In the genomic region with DNA sequence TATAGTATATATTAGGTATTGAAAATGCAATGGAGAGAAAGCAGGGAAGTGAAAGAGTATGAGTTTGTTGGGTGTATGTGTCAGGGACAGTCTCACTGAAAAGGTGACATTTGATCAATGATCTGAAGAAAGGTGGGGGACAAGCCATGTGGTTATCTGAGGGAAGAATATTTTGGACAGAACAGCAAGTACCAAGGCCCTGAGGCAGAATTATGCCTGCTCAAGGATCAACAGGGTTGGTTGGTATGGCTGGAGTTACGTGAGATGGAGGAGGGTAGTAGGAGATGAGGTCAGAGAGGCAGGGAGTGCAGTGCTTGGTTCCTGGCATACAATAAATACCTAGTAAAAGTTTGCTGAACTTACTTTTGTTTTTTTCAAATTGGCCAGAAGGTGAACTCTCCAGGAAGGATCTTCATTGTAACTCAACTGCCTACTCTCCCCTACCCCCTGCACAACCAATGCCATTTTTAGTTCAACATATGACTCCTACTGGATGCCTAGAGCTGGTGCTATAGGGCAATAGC, we compare ENCODE assay signal across 18 cellular contexts. TPM values are rescaled to one million over a fixed set of nuclear protein-coding genes. Genes with fewer than 3 reads are reported as not detected.
DNase-seq lines count a peak whose midpoint lies in the region; ATAC-seq and TF ChIP-seq lines count a peak whose summit lies in the region.
"Had no signal": no experiment of that assay in that cellular context is flagged by ENCODE, and none has a peak within 500 bp of the region (broad histone marks: within the 10 kb centered on the region; RNA-seq: fewer than 3 reads in every experiment).

No MANE protein-coding gene starts in this region.

- no peaks in the 10 kb centered on the region for H3K27me3 Mint-ChIP-seq in activated T-helper 2 cell treated with anti-CD3 and anti-CD28 coated beads, Interferon-gamma antibody, Interleukin-2, Interleukin-4, amounts not matched to agents 10 μg/mL and 5 μg/mL and 100 μg/mL, durations not matched to agents 14 hours and 24 hours and 36 hours (ENCODE audit: low read depth)
- H3K27me3 Mint-ChIP-seq in nephron (ENCODE audit: low read depth), result peaks cover 3% of the 10 kb centered on the region
- H3K27me3 Mint-ChIP-seq: activated CD4-positive, alpha-beta memory T cell treated with anti-CD3 and anti-CD28 coated beads for 36 hours had no signal

- no peaks in the 10 kb centered on the region for H3K9me3 ChIP-seq in BLaER1 treated with 17β-estradiol and CSF1 and Interleukin-3, amounts not matched to agents 10 nM and 100 nM (replicated peaks in 1 of 11)

- no peak for ATAC-seq in GM21529 (IDR thresholded peaks at IDR 0.05; ENCODE audit: unreplicated experiment)

- TF ChIP-seq POLR2A in erythroblast (IDR thresholded peaks at IDR 0.05; ENCODE audit: low read length), result no peak

- peak overlapping the region in 7 of 10 experiments; percentile 72 to 93 (median 83); a peak in 10 of 20 replicates for H3K4me3 ChIP-seq in BLaER1 treated with 17β-estradiol and CSF1 and Interleukin-3, amounts not matched to agents 10 nM and 100 nM
- H3K4me3 ChIP-seq in HL-60 (replicated peaks; ENCODE audit: insufficient read depth, low read length), result peak overlapping the region; percentile 95; the same call in 1 of the 2 replicates

- H3K9ac ChIP-seq in BLaER1 treated with 17β-estradiol and CSF1 and Interleukin-3, amounts not matched to agents 10 nM and 100 nM, result peak overlapping the region in 5 of 11 experiments; percentile 79 to 98 (median 93); a peak in 6 of 22 replicates

- peaks cover 10 to 36% (median 20%) of the 10 kb centered on the region in 11 experiments; a peak in 20 of 22 replicates for H3K36me3 ChIP-seq in BLaER1 treated with 17β-estradiol and CSF1 and Interleukin-3, amounts not matched to agents 10 nM and 100 nM

- H3K4me3 Mint-ChIP-seq in activated T-helper 2 cell treated with anti-CD3 and anti-CD28 coated beads, Interferon-gamma antibody, Interleukin-2, Interleukin-4, amounts not matched to agents 10 μg/mL and 5 μg/mL and 100 μg/mL, durations not matched to agents 14 hours and 24 hours and 36 hours (ENCODE audit: low read depth), result peak overlapping the region; percentile 6
- peak overlapping the region; percentile 76 to 90 (median 79) for H3K4me3 Mint-ChIP-seq in nephron

- peaks cover 0 to 23% (median 13%) of the 10 kb centered on the region in 11 experiments; a peak in 17 of 22 replicates for H4K20me1 ChIP-seq in BLaER1 treated with 17β-estradiol and CSF1 and Interleukin-3, amounts not matched to agents 10 nM and 100 nM

- peaks cover 24% of the 10 kb centered on the region for H3K36me3 Mint-ChIP-seq in activated T-helper 2 cell treated with anti-CD3 and anti-CD28 coated beads, Interferon-gamma antibody, Interleukin-2, Interleukin-4, amounts not matched to agents 10 μg/mL and 5 μg/mL and 100 μg/mL, durations not matched to agents 14 hours and 24 hours and 36 hours (ENCODE audit: low read depth)
- H3K36me3 Mint-ChIP-seq in nephron (ENCODE audit: low read depth), result peaks cover 15% of the 10 kb centered on the region

- intact Hi-C loops in activated T-helper 2 cell treated with anti-CD3 and anti-CD28 coated beads, Interferon-gamma antibody, Interleukin-2, Interleukin-4, amounts not matched to agents 10 μg/mL and 5 μg/mL and 100 μg/mL, durations not matched to agents 14 hours and 24 hours and 36 hours (cut with micrococcal nuclease), result no loop called here

- no peak for TF ChIP-seq CTCF in HL-60 (IDR thresholded peaks at IDR 0.05; ENCODE audit: insufficient read depth, low read length)
- TF ChIP-seq CTCF in nephron (IDR thresholded peaks at IDR 0.05; ENCODE audit: unreplicated experiment in 3 of 3), result no peak

- H3K9me3 Mint-ChIP-seq in activated T-helper 2 cell treated with anti-CD3 and anti-CD28 coated beads, Interferon-gamma antibody, Interleukin-2, Interleukin-4, amounts not matched to agents 10 μg/mL and 5 μg/mL and 100 μg/mL, durations not matched to agents 14 hours and 24 hours and 36 hours, result no peaks in the 10 kb centered on the region
- H3K9me3 Mint-ChIP-seq in nephron, result no peaks in the 10 kb centered on the region
- H3K9me3 Mint-ChIP-seq: activated CD4-positive, alpha-beta memory T cell treated with anti-CD3 and anti-CD28 coated beads for 36 hours had no signal

- peak overlapping the region in 9 of 11 experiments; percentile 91 to 100 (median 96); a peak in 18 of 22 replicates for H3K4me2 ChIP-seq in BLaER1 treated with 17β-estradiol and CSF1 and Interleukin-3, amounts not matched to agents 10 nM and 100 nM

- no peaks in the 10 kb centered on the region for H3K27me3 ChIP-seq in BLaER1 treated with 17β-estradiol and CSF1 and Interleukin-3, amounts not matched to agents 10 nM and 100 nM
- H3K27me3 ChIP-seq in HL-60 (ENCODE audit: insufficient read depth, poor library complexity, severe bottlenecking), result no peaks in the 10 kb centered on the region

- H3K4me1 ChIP-seq in BLaER1 treated with 17β-estradiol and CSF1 and Interleukin-3, amounts not matched to agents 10 nM and 100 nM, result peaks cover 16 to 46% (median 33%) of the 10 kb centered on the region in 10 experiments

- H3K27ac ChIP-seq in BLaER1 treated with 17β-estradiol and CSF1 and Interleukin-3, amounts not matched to agents 10 nM and 100 nM, result peak overlapping the region in 4 of 11 experiments; percentile 43 to 99 (median 91); a peak in 7 of 22 replicates
- H3K27ac ChIP-seq in HL-60 (replicated peaks), result peak overlapping the region; percentile 90

- no peak overlapping the region for H3K27ac Mint-ChIP-seq in activated T-helper 2 cell treated with anti-CD3 and anti-CD28 coated beads, Interferon-gamma antibody, Interleukin-2, Interleukin-4, amounts not matched to agents 10 μg/mL and 5 μg/mL and 100 μg/mL, durations not matched to agents 14 hours and 24 hours and 36 hours
- peak overlapping the region in 1 of 3 experiments; percentile 41 for H3K27ac Mint-ChIP-seq in nephron
- H3K27ac Mint-ChIP-seq: activated CD4-positive, alpha-beta memory T cell treated with anti-CD3 and anti-CD28 coated beads for 36 hours had no signal

- DNase-seq in HL-60 (ENCODE audit: low read depth in 1 of 2, low spot score in 1 of 2), result no peak
- no peak for DNase-seq in activated T-helper 2 cell treated with anti-CD3 and anti-CD28 coated beads, Interferon-gamma antibody, Interleukin-2, Interleukin-4, amounts not matched to agents 10 μg/mL and 5 μg/mL and 100 μg/mL, durations not matched to agents 14 hours and 24 hours and 36 hours (ENCODE audit: low spot score)
- DNase-seq in erythroblast (lab: John Stamatoyannopoulos, UW), result no peak
- DNase-seq in activated effector memory CD4-positive, alpha-beta T cell treated with anti-CD3 and anti-CD28 coated beads, Interleukin-2, amount 50 U/mL, for 16 hours, result no peak
- DNase-seq in stimulated activated CD4-positive, alpha-beta T cell treated with anti-CD3 and anti-CD28 coated beads, Interleukin-4, amount 100 ng/mL, for 1 hour, result no peak
- DNase-seq: activated CD4-positive, alpha-beta memory T cell treated with anti-CD3 and anti-CD28 coated beads for 36 hours; COR-L47; foreskin fibroblast; kidney glomerular epithelial cell; NCI-H1105 treated with DMSO at 0.1 percent for 48 hours; NCI-H510A; Right ventricle myocardium superior; stimulated activated CD4-positive, alpha-beta T cell treated with anti-CD3 and anti-CD28 coated beads, Interleukin-4, amount 100 ng/mL, for 4 hours; substantia nigra had no signal

- H3K4me1 Mint-ChIP-seq in activated T-helper 2 cell treated with anti-CD3 and anti-CD28 coated beads, Interferon-gamma antibody, Interleukin-2, Interleukin-4, amounts not matched to agents 10 μg/mL and 5 μg/mL and 100 μg/mL, durations not matched to agents 14 hours and 24 hours and 36 hours (ENCODE audit: low read depth), result peaks cover 25% of the 10 kb centered on the region
- H3K4me1 Mint-ChIP-seq in nephron, result peaks cover 28% of the 10 kb centered on the region

RNA-seq across cellular contexts. Expression of a gene that starts 1.8 kb away (rescaled TPM):
- 71.0 and 72.5 TPM in 2 replicates for total RNA-seq in activated T-helper 2 cell treated with anti-CD3 and anti-CD28 coated beads, Interferon-gamma antibody, Interleukin-2, Interleukin-4, amounts not matched to agents 10 μg/mL and 5 μg/mL and 100 μg/mL, durations not matched to agents 14 hours and 24 hours and 36 hours

RNA-seq across cellular contexts. Expression of a gene that starts 2.8 kb away (rescaled TPM):
- 71.3 and 73.3 TPM in 2 replicates for total RNA-seq in activated T-helper 2 cell treated with anti-CD3 and anti-CD28 coated beads, Interferon-gamma antibody, Interleukin-2, Interleukin-4, amounts not matched to agents 10 μg/mL and 5 μg/mL and 100 μg/mL, durations not matched to agents 14 hours and 24 hours and 36 hours

RNA-seq across cellular contexts. Expression of a gene that starts 4.6 kb away (rescaled TPM):
- 0.18 and 0.21 TPM in 2 replicates for total RNA-seq in activated T-helper 2 cell treated with anti-CD3 and anti-CD28 coated beads, Interferon-gamma antibody, Interleukin-2, Interleukin-4, amounts not matched to agents 10 μg/mL and 5 μg/mL and 100 μg/mL, durations not matched to agents 14 hours and 24 hours and 36 hours
- total RNA-seq: pulmonary artery endothelial cell, Right ventricle myocardium superior had no signal

RNA-seq across cellular contexts. Expression of a gene that starts 25.9 kb away (rescaled TPM):
- total RNA-seq in activated T-helper 2 cell treated with anti-CD3 and anti-CD28 coated beads, Interferon-gamma antibody, Interleukin-2, Interleukin-4, amounts not matched to agents 10 μg/mL and 5 μg/mL and 100 μg/mL, durations not matched to agents 14 hours and 24 hours and 36 hours, result 1.2 and 1.6 TPM in 2 replicates

RNA-seq across cellular contexts. Expression of a gene that starts 35.6 kb away (rescaled TPM):
- total RNA-seq in activated T-helper 2 cell treated with anti-CD3 and anti-CD28 coated beads, Interferon-gamma antibody, Interleukin-2, Interleukin-4, amounts not matched to agents 10 μg/mL and 5 μg/mL and 100 μg/mL, durations not matched to agents 14 hours and 24 hours and 36 hours, result 227 and 239 TPM in 2 replicates
